Comparison of ENCODE assay signal across 2 cellular contexts in genomic region chr5:61777292-61777691, GRCh38.
TF ChIP-seq lines count a peak whose summit lies in the region.

No MANE protein-coding gene starts in this region.

TF ChIP-seq in SK-N-SH, 30 proteins besides CTCF, POLR2A, EP300 and RAD21 (continued from another document):
- TF ChIP-seq JUND (IDR thresholded peaks at IDR 0.05): no peak
- no peak for TF ChIP-seq GABPA (IDR thresholded peaks at IDR 0.05; ENCODE audit: low read depth)

TF ChIP-seq in SK-N-SH treated with all-trans-retinoic acid at 6 μM for 48 hours, 23 proteins besides CTCF, POLR2A, EP300 and RAD21 (continued from another document):
- TF ChIP-seq ZFP30 (CRISPR knock-in tag; IDR thresholded peaks at IDR 0.05): no peak
- no peak for TF ChIP-seq CSDC2 (CRISPR knock-in tag; IDR thresholded peaks at IDR 0.05)
- TF ChIP-seq RARB (CRISPR knock-in tag; IDR thresholded peaks at IDR 0.05): no peak
